In genomic region chr2:10150436-10150835, GRCh38 we compare ENCODE assay signal across 21 cellular contexts.
"Had no signal": no experiment of that assay in that cellular context is flagged by ENCODE, and none has a peak within 500 bp of the region (broad histone marks: within the 10 kb centered on the region; RNA-seq: fewer than 3 reads in every experiment).

No MANE protein-coding gene starts in this region.

- DNase-seq: activated B cell treated with CpG ODN at 0.5 μM for 24 hours; activated gamma-delta T cell; activated T-cell treated with anti-CD3 and anti-CD28 coated beads, Interleukin-2, amount 50 U/mL, for 1 hour; amygdala; glutamatergic neuron; hypothalamus; left lung; stimulated activated CD4-positive, alpha-beta T cell treated with anti-CD3 and anti-CD28 coated beads, Interleukin-2, amount 100 ng/mL, for 24 hours; stimulated activated naive CD4-positive, alpha-beta T cell treated with Interleukin-2 at 50 U/mL for 16 hours; uterus had no signal

- H3K27ac ChIP-seq: cardiac muscle cell, epithelial cell of prostate, foreskin keratinocyte, left lung, prostate gland, right atrium auricular region, SJSA1, tibial nerve, uterus had no signal

- H3K4me3 Mint-ChIP-seq: activated B cell treated with CpG ODN at 0.5 μM for 24 hours; activated naive CD8-positive, alpha-beta T cell; endodermal cell; mesothelial cell of epicardium; neural crest cell had no signal

- H3K9me3 ChIP-seq: left lung, prostate gland, right atrium auricular region, SJSA1, tibial nerve, uterus had no signal

- H3K27ac Mint-ChIP-seq: activated B cell treated with CpG ODN at 0.5 μM for 24 hours; activated naive CD8-positive, alpha-beta T cell; endodermal cell; mesothelial cell of epicardium had no signal

- H3K9me3 Mint-ChIP-seq: activated B cell treated with CpG ODN at 0.5 μM for 24 hours, endodermal cell, neural crest cell had no signal

- H3K36me3 Mint-ChIP-seq: activated naive CD8-positive, alpha-beta T cell had no signal

- H3K27me3 ChIP-seq: cardiac muscle cell, foreskin keratinocyte, left lung, right atrium auricular region, SJSA1, tibial nerve, uterus had no signal

- ATAC-seq: foreskin keratinocyte, left lung had no signal

- H3K27me3 Mint-ChIP-seq: activated B cell treated with CpG ODN at 0.5 μM for 24 hours; activated naive CD8-positive, alpha-beta T cell had no signal

- H3K4me1 Mint-ChIP-seq: activated B cell treated with CpG ODN at 0.5 μM for 24 hours, endodermal cell, mesothelial cell of epicardium, neural crest cell had no signal
